ENCODE assay signal across 8 cellular contexts in genomic region chr3:157542711-157543485, GRCh38. TPM values are rescaled to one million over a fixed set of nuclear protein-coding genes. Genes with fewer than 3 reads are reported as not detected.
DNase-seq lines count a peak whose midpoint lies in the region; ATAC-seq and TF ChIP-seq lines count a peak whose summit lies in the region.

No MANE protein-coding gene starts in this region.

- H3K36me3 ChIP-seq in body of pancreas (replicated peaks in 1 of 2; ENCODE audit: insufficient read depth in 1 of 2, low read depth in 2 of 2): no peaks in the 10 kb centered on the region
- no peaks in the 10 kb centered on the region for H3K36me3 ChIP-seq in spleen

- H3K27me3 ChIP-seq in body of pancreas: no peaks in the 10 kb centered on the region
- H3K27me3 ChIP-seq in spleen (replicated peaks in 1 of 7): peaks cover 0 to 51% (median 8%) of the 10 kb centered on the region in 7 donors

- H3K4me1 ChIP-seq in body of pancreas: peaks cover 4% of the 10 kb centered on the region
- peaks cover 0 to 5% (median 0%) of the 10 kb centered on the region in 6 donors for H3K4me1 ChIP-seq in spleen

- peak overlapping the region in 3 of 4 donors; percentile 6 to 41 (median 11) for H3K27ac ChIP-seq in body of pancreas
- no peak overlapping the region for H3K27ac ChIP-seq in spleen

- H3K9me3 ChIP-seq in body of pancreas (no peaks in the 10 kb centered on the region), iPS-18c (ENCODE audit: control insufficient read depth, insufficient read depth, low read length) (no peaks in the 10 kb centered on the region), spleen (peaks cover 0 to 15% (median 8%) of the 10 kb centered on the region in 8 donors)

- intact Hi-C loops in body of pancreas (cut with DNase I): no loop called here
- intact Hi-C loops in spleen (cut with DNase I; ENCODE audit: low total_unique reads): no loop called here

- H3K4me3 ChIP-seq in HFF-Myc (replicated peaks; ENCODE audit: low read depth, low read length) (peak overlapping the region; percentile 43), body of pancreas (peak overlapping the region; percentile 13 to 48), iPS-18c (ENCODE audit: insufficient read depth, low read depth, low read length) (peak overlapping the region; percentile 64), spleen (peak overlapping the region in 6 of 8 donors; percentile 0 to 55 (median 16))

- TF ChIP-seq CTCF in HFF-Myc (IDR thresholded peaks at IDR 0.05; ENCODE audit: low read depth, low read length, missing control alignments): peak; percentile 22
- peak in 6 of 7 experiments; percentile 13 to 44 (median 28) for TF ChIP-seq CTCF in body of pancreas (IDR thresholded peaks at IDR 0.05)
- no peak for TF ChIP-seq CTCF in spleen (IDR thresholded peaks at IDR 0.05 in 8 of 11, conservative IDR thresholded peaks at IDR 0.05 in 3 of 11)

- 4 to 9% methylated on average over 6 to 48 of the region's 48 CpGs for WGBS in body of pancreas, 2 donors
- WGBS in spleen, 5 donors: 16 to 39% (median 20%) methylated on average over 35 to 48 of the region's 48 CpGs

- ATAC-seq in body of pancreas: peak; percentile 96
- ATAC-seq in GM21423 (IDR thresholded peaks at IDR 0.05; ENCODE audit: unreplicated experiment): no peak

- TF ChIP-seq POLR2A in body of pancreas (IDR thresholded peaks at IDR 0.05) (peak; percentile 40 to 65 (median 63)), spleen (IDR thresholded peaks at IDR 0.05) (no peak)

- DNase-seq in HFF-Myc (ENCODE audit: extremely low read depth, low read depth) (no peak), body of pancreas (peak; percentile 81 to 89 (median 88)), spleen (no peak), SW 1271 (lab: John Stamatoyannopoulos, UW) (no peak), NCI-H1694 treated with DMSO at 0.1 percent for 48 hours (lab: John Stamatoyannopoulos, UW) (no peak), NCI-H345 (lab: John Stamatoyannopoulos, UW) (no peak)

RNA-seq across cellular contexts. Expression of gene VEPH1, which starts 39.7 kb away (rescaled TPM):
- total RNA-seq in body of pancreas (10 to 100 TPM; 15.0 to 30.0 TPM), spleen (10 to 100 TPM in 4 of 7 donors, 1 to 10 TPM in 3; 2.4 to 19.6 (median 11.5) TPM)
- under 1 TPM; 0.26 to 0.83 (median 0.54) TPM for polyA plus RNA-seq in spleen

Comparison
In these comparisons a context has a peak if more than half of its experiments do, and no peak if none do; other contexts are left out.
1. DNase-seq: peak in body of pancreas (4 of 4); none in HFF-Myc (single experiment), spleen (single experiment), SW 1271 (0 of 2), NCI-H1694 treated with DMSO at 0.1 percent for 48 hours (single experiment) and NCI-H345 (single experiment).
2. CTCF ChIP-seq: peak in HFF-Myc (single experiment) and body of pancreas (6 of 7); none in spleen (0 of 11).
3. H3K27ac ChIP-seq: peak in body of pancreas (3 of 4); none in spleen (0 of 8).
4. POLR2A ChIP-seq: peak in body of pancreas (3 of 3); none in spleen (0 of 3).
5. Peak in every context shown above with its lines, with median percentiles within 50 percentile points of each other: H3K4me3 ChIP-seq.